Comparison of ENCODE assay signal across 13 cellular contexts in the genomic region with DNA sequence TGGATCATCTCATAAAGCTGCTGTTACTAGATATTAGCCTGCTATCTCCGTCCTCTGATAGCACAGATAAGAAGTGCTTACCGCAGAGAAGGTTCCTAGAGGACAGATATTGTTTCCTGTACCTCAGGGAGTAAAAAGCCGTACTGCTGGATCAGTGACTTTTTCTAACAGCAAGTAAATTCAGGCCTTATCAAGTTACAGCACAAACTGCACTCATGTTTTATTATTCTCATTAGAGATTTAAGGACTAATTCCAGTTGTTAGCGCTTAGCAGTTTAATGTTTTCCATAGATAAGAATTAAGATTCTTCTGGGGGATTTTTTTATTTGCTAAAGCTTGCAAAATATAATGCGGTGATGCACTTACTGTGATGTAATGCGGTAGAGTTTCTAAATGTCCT.
"Had no signal": no experiment of that assay in that cellular context is flagged by ENCODE, and none has a peak within 500 bp of the region (broad histone marks: within the 10 kb centered on the region; RNA-seq: fewer than 3 reads in every experiment).

No MANE protein-coding gene starts in this region.

- H3K27ac Mint-ChIP-seq: activated B cell treated with CpG ODN at 0.5 μM for 24 hours; activated CD4-positive, alpha-beta T cell treated with anti-CD3 and anti-CD28 coated beads, Interleukin-2, amount 10 ng/mL, durations not matched to agents 24 days and 14 days; immature natural killer cell; mesothelial cell of epicardium; stimulated activated naive CD8-positive, alpha-beta T cell treated with anti-CD3 and anti-CD28 coated beads, Interleukin-15, amount 100 ng/mL, for 72 hours had no signal

- H3K4me3 Mint-ChIP-seq: activated B cell treated with CpG ODN at 0.5 μM for 24 hours; activated CD4-positive, alpha-beta T cell treated with anti-CD3 and anti-CD28 coated beads, Interleukin-2, amount 10 ng/mL, durations not matched to agents 24 days and 14 days; immature natural killer cell; mesothelial cell of epicardium; stimulated activated naive CD8-positive, alpha-beta T cell treated with anti-CD3 and anti-CD28 coated beads, Interleukin-15, amount 100 ng/mL, for 72 hours had no signal

- DNase-seq: activated B cell treated with CpG ODN at 0.5 μM for 24 hours; activated CD4-positive, alpha-beta T cell treated with anti-CD3 and anti-CD28 coated beads, Interleukin-2, amount 10 ng/mL, durations not matched to agents 24 days and 14 days; activated naive CD4-positive, alpha-beta T cell treated with anti-CD3 and anti-CD28 coated beads, Interleukin-2, amount 50 U/mL, for 16 hours; caudate nucleus; colonic mucosa; effector memory CD4-positive, alpha-beta T cell; immature natural killer cell; lower lobe of right lung; retina; stimulated activated CD4-positive, alpha-beta T cell treated with anti-CD3 and anti-CD28 coated beads, Interleukin-4, amount 100 ng/mL, for 24 hours; stimulated activated naive CD8-positive, alpha-beta T cell treated with anti-CD3 and anti-CD28 coated beads, Interleukin-15, amount 100 ng/mL, for 72 hours; T1000 had no signal

- H3K9me3 Mint-ChIP-seq: activated B cell treated with CpG ODN at 0.5 μM for 24 hours; activated CD4-positive, alpha-beta T cell treated with anti-CD3 and anti-CD28 coated beads, Interleukin-2, amount 10 ng/mL, durations not matched to agents 24 days and 14 days; mesothelial cell of epicardium; stimulated activated naive CD8-positive, alpha-beta T cell treated with anti-CD3 and anti-CD28 coated beads, Interleukin-15, amount 100 ng/mL, for 72 hours had no signal

- ATAC-seq: lower lobe of right lung; stimulated activated naive CD8-positive, alpha-beta T cell treated with anti-CD3 and anti-CD28 coated beads, Interleukin-15, amount 100 ng/mL, for 72 hours had no signal

- H3K4me1 Mint-ChIP-seq: activated B cell treated with CpG ODN at 0.5 μM for 24 hours; activated CD4-positive, alpha-beta T cell treated with anti-CD3 and anti-CD28 coated beads, Interleukin-2, amount 10 ng/mL, durations not matched to agents 24 days and 14 days; immature natural killer cell; stimulated activated naive CD8-positive, alpha-beta T cell treated with anti-CD3 and anti-CD28 coated beads, Interleukin-15, amount 100 ng/mL, for 72 hours had no signal

- H3K36me3 Mint-ChIP-seq: immature natural killer cell, mesothelial cell of epicardium had no signal
